Comparison of ENCODE assay signal across 9 cellular contexts in the genomic region with DNA sequence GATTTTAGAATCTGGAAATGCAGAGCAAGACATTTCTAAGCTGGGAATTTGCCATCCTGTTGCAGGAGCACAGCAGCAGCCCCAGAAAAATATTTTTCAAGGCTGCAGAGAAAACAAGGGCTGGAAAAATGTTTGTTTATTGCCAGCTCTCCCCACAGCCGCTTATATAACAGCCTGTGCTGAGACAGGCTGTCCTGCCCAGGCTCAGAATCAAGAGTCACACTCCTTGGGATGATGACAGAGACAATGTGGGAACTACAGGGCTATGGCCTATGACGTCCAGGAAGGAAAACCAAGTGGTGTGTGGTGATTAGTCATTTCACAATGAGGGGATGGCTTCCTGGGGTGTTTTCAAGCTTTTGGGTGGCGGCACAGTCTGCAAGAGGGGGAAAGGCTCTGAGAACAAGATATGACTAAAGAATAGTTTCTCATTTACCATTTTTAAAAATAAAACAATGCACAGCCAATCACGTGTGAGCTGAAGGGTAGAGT.
DNase-seq lines count a peak whose midpoint lies in the region; ATAC-seq and TF ChIP-seq lines count a peak whose summit lies in the region.
"Had no signal": no experiment of that assay in that cellular context is flagged by ENCODE, and none has a peak within 500 bp of the region (broad histone marks: within the 10 kb centered on the region; RNA-seq: fewer than 3 reads in every experiment).

No MANE protein-coding gene starts in this region.

- H3K27ac ChIP-seq in spleen (peak overlapping the region in 5 of 8 donors; percentile 31 to 66 (median 54)), mesendoderm (ENCODE audit: low read depth, low read length) (no peak overlapping the region)

- no peak overlapping the region for H3K4me2 ChIP-seq in mesendoderm (ENCODE audit: low read length)

- H3K27me3 Mint-ChIP-seq in activated naive CD4-positive, alpha-beta T cell treated with anti-CD3 and anti-CD28 coated beads for 36 hours (ENCODE audit: low read depth), result peaks cover 8% of the 10 kb centered on the region

- H3K27ac Mint-ChIP-seq in activated naive CD4-positive, alpha-beta T cell treated with anti-CD3 and anti-CD28 coated beads for 36 hours, result no peak overlapping the region
- H3K27ac Mint-ChIP-seq: stimulated activated naive CD8-positive, alpha-beta T cell treated with anti-CD3 and anti-CD28 coated beads, Interleukin-15, Interleukin-2, amounts not matched to agents 100 ng/mL and 50 ng/mL, for 24 hours had no signal

- H3K9ac ChIP-seq in mesendoderm (ENCODE audit: low read length), result no peak overlapping the region

- TF ChIP-seq POLR2A in spleen (IDR thresholded peaks at IDR 0.05), result no peak

- H3K23ac ChIP-seq in mesendoderm (ENCODE audit: low read length), result no peak overlapping the region

- H3K36me3 ChIP-seq in spleen, result no peaks in the 10 kb centered on the region
- H3K36me3 ChIP-seq in mesendoderm (ENCODE audit: control insufficient read depth, insufficient read depth, low read length), result no peaks in the 10 kb centered on the region

- H3K4ac ChIP-seq in mesendoderm (ENCODE audit: low read depth, low read length), result no peak overlapping the region

- H3K9me3 ChIP-seq in spleen, result no peaks in the 10 kb centered on the region

- H3K4me1 Mint-ChIP-seq in activated naive CD4-positive, alpha-beta T cell treated with anti-CD3 and anti-CD28 coated beads for 36 hours (ENCODE audit: low read depth), result peaks cover 5% of the 10 kb centered on the region

- no peak overlapping the region for H4K8ac ChIP-seq in mesendoderm (ENCODE audit: low read depth, low read length)

- CTCF ChIA-PET in activated naive CD4-positive, alpha-beta T cell treated with anti-CD3 and anti-CD28 coated beads for 36 hours (lab: Charles Lee), result no interaction called here

- peak; percentile 57 for ATAC-seq in HG03378 (IDR thresholded peaks at IDR 0.05; ENCODE audit: unreplicated experiment)

- no peak overlapping the region for H4K5ac ChIP-seq in mesendoderm (ENCODE audit: low read length)

- H2BK5ac ChIP-seq in mesendoderm (ENCODE audit: low read length), result no peak overlapping the region

- no peak overlapping the region for H3K18ac ChIP-seq in mesendoderm (ENCODE audit: low read length)

- H3K4me3 ChIP-seq in spleen, result no peak overlapping the region
- H3K4me3 ChIP-seq in mesendoderm (ENCODE audit: low read length), result no peak overlapping the region

- intact Hi-C loops in activated naive CD4-positive, alpha-beta T cell treated with anti-CD3 and anti-CD28 coated beads for 36 hours (cut with micrococcal nuclease), result loop anchor here (1.0 to 2.0 kb wide), 2 partner anchors 22 to 39 kb away; no protein-coding TSS in a partner anchor
- intact Hi-C loops in spleen (cut with DNase I; ENCODE audit: low total_unique reads), result no loop called here

- peak; percentile 49 for DNase-seq in activated naive CD4-positive, alpha-beta T cell treated with anti-CD3 and anti-CD28 coated beads for 36 hours
- DNase-seq in activated naive CD4-positive, alpha-beta T cell treated with anti-CD3 and anti-CD28 coated beads, Interleukin-2, amount 50 U/mL, for 16 hours, result no peak
- DNase-seq in amniotic stem cell (lab: John Stamatoyannopoulos, UW) (peak; percentile 60), hepatic stellate cell (ENCODE audit: low spot score) (peak; percentile 74), spleen (no peak), mesendoderm (no peak), NCI-H524 (lab: John Stamatoyannopoulos, UW) (no peak)

- H2BK120ac ChIP-seq in mesendoderm (ENCODE audit: low read depth, low read length), result no peak overlapping the region

- H3K9me3 Mint-ChIP-seq in activated naive CD4-positive, alpha-beta T cell treated with anti-CD3 and anti-CD28 coated beads for 36 hours, result no peaks in the 10 kb centered on the region
- H3K9me3 Mint-ChIP-seq: stimulated activated naive CD8-positive, alpha-beta T cell treated with anti-CD3 and anti-CD28 coated beads, Interleukin-15, Interleukin-2, amounts not matched to agents 100 ng/mL and 50 ng/mL, for 24 hours had no signal

- WGBS in spleen, 5 donors, result 9 to 24% (median 12%) methylated on average over 4 of the region's 4 CpGs
- WGBS in mesendoderm (ENCODE audit: extremely low coverage, insufficient coverage, low lambda C conversion rate), result no CpG with 5 or more reads among the region's 4 CpGs

- no peak overlapping the region for H3K4me3 Mint-ChIP-seq in activated naive CD4-positive, alpha-beta T cell treated with anti-CD3 and anti-CD28 coated beads for 36 hours
- H3K4me3 Mint-ChIP-seq: stimulated activated naive CD8-positive, alpha-beta T cell treated with anti-CD3 and anti-CD28 coated beads, Interleukin-15, Interleukin-2, amounts not matched to agents 100 ng/mL and 50 ng/mL, for 24 hours had no signal

- TF ChIP-seq CTCF in spleen (IDR thresholded peaks at IDR 0.05 in 8 of 11, conservative IDR thresholded peaks at IDR 0.05 in 3 of 11), result no peak

- H2BK15ac ChIP-seq in mesendoderm (replicated peaks; ENCODE audit: low read depth), result no peak overlapping the region

- H3K27me3 ChIP-seq in spleen (replicated peaks in 1 of 7) (no peaks in the 10 kb centered on the region), mesendoderm (ENCODE audit: insufficient read depth, low read length, poor library complexity) (no peaks in the 10 kb centered on the region)

- no peaks in the 10 kb centered on the region for H3K79me2 ChIP-seq in mesendoderm (ENCODE audit: control insufficient read depth, insufficient read depth, low read length)

- peaks cover 0 to 14% (median 2%) of the 10 kb centered on the region in 6 donors for H3K4me1 ChIP-seq in spleen
- H3K4me1 ChIP-seq in mesendoderm (ENCODE audit: control insufficient read depth, low read depth, low read length), result no peaks in the 10 kb centered on the region

- H3K36me3 Mint-ChIP-seq in activated naive CD4-positive, alpha-beta T cell treated with anti-CD3 and anti-CD28 coated beads for 36 hours (ENCODE audit: low read depth), result no peaks in the 10 kb centered on the region

- no peak overlapping the region for H2AK5ac ChIP-seq in mesendoderm (ENCODE audit: low read length)

- no peak overlapping the region for H3K56ac ChIP-seq in mesendoderm (ENCODE audit: low read length)

- no peaks in the 10 kb centered on the region for H3K79me1 ChIP-seq in mesendoderm (ENCODE audit: low read length)

Comparison
In these comparisons a context has a peak if more than half of its experiments do, and no peak if none do; other contexts are left out.
1. DNase-seq: peak in activated naive CD4-positive, alpha-beta T cell treated with anti-CD3 and anti-CD28 coated beads for 36 hours (single experiment), amniotic stem cell (single experiment) and hepatic stellate cell (single experiment); none in activated naive CD4-positive, alpha-beta T cell treated with anti-CD3 and anti-CD28 coated beads, Interleukin-2, amount 50 U/mL, for 16 hours (single experiment), spleen (single experiment), mesendoderm (single experiment) and NCI-H524 (0 of 2).